ENCODE assay signal across 10 cellular contexts in the genomic region with DNA sequence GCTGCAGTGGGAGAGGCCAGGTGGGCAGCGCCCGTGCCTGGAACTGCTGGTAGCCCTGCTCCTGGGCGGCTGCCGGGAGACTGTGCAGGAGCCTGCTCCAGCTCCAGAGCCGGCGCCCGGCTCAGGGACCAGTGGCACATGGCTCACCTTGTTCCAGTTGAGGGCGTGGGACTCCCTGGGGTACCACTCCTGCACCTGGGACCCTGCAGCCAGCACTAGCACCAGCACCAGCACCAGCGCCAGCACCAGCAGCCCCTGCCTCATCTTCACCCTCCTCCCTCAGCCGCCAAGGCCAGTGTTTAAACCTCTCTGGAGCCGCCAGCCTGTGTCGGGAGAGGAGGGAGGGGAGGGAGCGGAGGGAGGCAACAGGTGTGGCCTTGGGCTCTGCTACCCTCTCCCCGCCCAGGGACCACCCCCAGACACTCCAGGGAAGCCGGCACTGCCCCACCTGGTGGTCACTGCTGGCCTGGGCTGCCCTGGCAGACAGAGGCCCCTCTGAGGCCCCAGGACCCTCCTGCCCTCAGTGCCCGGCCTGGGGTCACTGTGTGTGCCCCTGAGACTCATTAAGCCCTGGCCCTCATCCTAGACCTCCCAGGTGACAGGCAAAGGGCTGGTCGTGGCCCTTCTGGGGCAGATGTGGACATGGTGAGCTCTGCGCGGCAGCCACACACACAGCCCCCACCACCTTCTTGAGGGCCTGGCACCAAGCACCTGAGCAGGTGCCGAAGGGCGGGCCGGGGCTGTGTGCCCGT. TPM values are rescaled to one million over a fixed set of nuclear protein-coding genes. Genes with fewer than 3 reads are reported as not detected.
DNase-seq lines count a peak whose midpoint lies in the region; ATAC-seq and TF ChIP-seq lines count a peak whose summit lies in the region.
"Had no signal": no experiment of that assay in that cellular context is flagged by ENCODE, and none has a peak within 500 bp of the region (broad histone marks: within the 10 kb centered on the region; RNA-seq: fewer than 3 reads in every experiment).

A gene (minus strand): TSS at position 301 of the 752 bp plus-strand sequence. CDS start 37 bp downstream, at position 264.

- no peak within 1 kb of the TSS for H3K4me2 ChIP-seq in fibroblast of lung (ENCODE audit: extremely low read depth, insufficient read depth, low read length)

- H3K4me3 Mint-ChIP-seq in stimulated activated effector memory CD8-positive, alpha-beta T cell treated with anti-CD3 and anti-CD28 coated beads, Interleukin-12 subunit alpha, Interleukin-12 subunit beta, amount 100 ng/mL, for 72 hours = peak within 1 kb of the TSS; percentile 34

- no peaks in the 10 kb centered on the region for H4K20me1 ChIP-seq in fibroblast of lung (ENCODE audit: control insufficient read depth, extremely low read depth, insufficient read depth, low read length)

- H3K4me3 ChIP-seq in Panc1 (ENCODE audit: low read depth in 2 of 2, low read length in 2 of 2) (no peak within 1 kb of the TSS), fibroblast of lung (replicated peaks in 1 of 4; ENCODE audit: control extremely low read depth in 1 of 4, insufficient read depth in 1 of 4, low read depth in 3 of 4, low read length in 4 of 4) (no peak within 1 kb of the TSS)

- POLR2A ChIA-PET in Panc1 (lab: Charles Lee) = no interaction called here

- peak; percentile 41; the same call in 1 of the 2 replicates for TF ChIP-seq CTCF in Panc1 (IDR thresholded peaks at IDR 0.05)
- peak; percentile 13 to 21 for TF ChIP-seq CTCF in fibroblast of lung (conservative IDR thresholded peaks at IDR 0.05 in 1 of 2, IDR thresholded peaks at IDR 0.05 in 1 of 2; ENCODE audit: low read depth in 1 of 2, low read length in 2 of 2)

- H3K9me3 ChIP-seq in Panc1 (ENCODE audit: control insufficient read depth, insufficient read depth, low read depth, low read length) (no peaks in the 10 kb centered on the region), fibroblast of lung (ENCODE audit: control insufficient read depth, insufficient read depth, low read depth, low read length) (no peaks in the 10 kb centered on the region)

- CTCF ChIA-PET in Panc1 (lab: Charles Lee) = no interaction called here

- no peak within 1 kb of the TSS for H2AFZ ChIP-seq in fibroblast of lung (ENCODE audit: low read length)

- no TSS peak for BruUV-seq in Panc1 (replicated peaks; lab: Mats Ljungman, UMichigan)

- H3K79me2 ChIP-seq in fibroblast of lung (ENCODE audit: control insufficient read depth, insufficient read depth, low read length) = no peaks in the 10 kb centered on the region

- no peaks in the 10 kb centered on the region for H3K9me3 Mint-ChIP-seq in stimulated activated effector memory CD8-positive, alpha-beta T cell treated with anti-CD3 and anti-CD28 coated beads, Interleukin-12 subunit alpha, Interleukin-12 subunit beta, amount 100 ng/mL, for 72 hours

- no peaks in the 10 kb centered on the region for H3K36me3 ChIP-seq in Panc1 (ENCODE audit: control insufficient read depth, insufficient read depth, low read length)
- no peaks in the 10 kb centered on the region for H3K36me3 ChIP-seq in fibroblast of lung (ENCODE audit: control insufficient read depth, insufficient read depth, low read length)

- H3K27ac ChIP-seq in Panc1 (ENCODE audit: low read length) (no peak within 1 kb of the TSS), fibroblast of lung (ENCODE audit: insufficient read depth, low read length) (no peak within 1 kb of the TSS)

- H3K9ac ChIP-seq in fibroblast of lung (ENCODE audit: insufficient read depth, low read length) = no peak within 1 kb of the TSS

- intact Hi-C loops in Panc1 (cut with micrococcal nuclease; ENCODE audit: unreplicated experiment) = no loop called here

- DNase-seq in DMS 273 (lab: John Stamatoyannopoulos, UW; ENCODE audit: unreplicated experiment) (peak; percentile 59), DMS 273 treated with DMSO at 0.1 percent for 48 hours (lab: John Stamatoyannopoulos, UW) (no peak), Panc1 (ENCODE audit: low read depth, low spot score) (no peak), fibroblast of lung (ENCODE audit: low read depth in 2 of 2) (no peak), GF-D8 (lab: John Stamatoyannopoulos, UW) (no peak), Kasumi-1 (lab: John Stamatoyannopoulos, UW) (no peak)
- DNase-seq in stimulated activated effector memory CD8-positive, alpha-beta T cell treated with anti-CD3 and anti-CD28 coated beads, Interleukin-12 subunit alpha, Interleukin-12 subunit beta, amount 100 ng/mL, for 72 hours (ENCODE audit: low spot score in 2 of 2) = no peak
- DNase-seq in stimulated activated CD4-positive, alpha-beta T cell treated with anti-CD3 and anti-CD28 coated beads, Interleukin-15, amount 100 ng/mL, for 24 hours = no peak
- DNase-seq: 8988T had no signal

- no peak within 1 kb of the TSS for H3K27ac Mint-ChIP-seq in stimulated activated effector memory CD8-positive, alpha-beta T cell treated with anti-CD3 and anti-CD28 coated beads, Interleukin-12 subunit alpha, Interleukin-12 subunit beta, amount 100 ng/mL, for 72 hours

- in situ Hi-C loops in Panc1 (cut with HindIII; ENCODE audit: low pct_unique_long_range_greater_than_20kb, low sequenced_read_pairs) = no loop called here

- H3K27me3 ChIP-seq in Panc1 (ENCODE audit: control insufficient read depth, insufficient read depth, low read length) (no peaks in the 10 kb centered on the region), fibroblast of lung (ENCODE audit: control insufficient read depth, insufficient read depth, low read length) (peaks cover 26% of the 10 kb centered on the region)

- peak; percentile 65 for ATAC-seq in Panc1
- no peak for ATAC-seq in stimulated activated effector memory CD8-positive, alpha-beta T cell treated with anti-CD3 and anti-CD28 coated beads, Interleukin-12 subunit alpha, Interleukin-12 subunit beta, amount 100 ng/mL, for 72 hours

- peaks cover 8% of the 10 kb centered on the region for H3K4me1 Mint-ChIP-seq in stimulated activated effector memory CD8-positive, alpha-beta T cell treated with anti-CD3 and anti-CD28 coated beads, Interleukin-12 subunit alpha, Interleukin-12 subunit beta, amount 100 ng/mL, for 72 hours

- H3K4me1 ChIP-seq in Panc1 (ENCODE audit: control insufficient read depth, insufficient read depth, low read length) (no peaks in the 10 kb centered on the region), fibroblast of lung (ENCODE audit: control insufficient read depth, extremely low read depth, insufficient read depth, low read length) (no peaks in the 10 kb centered on the region)

- H3K36me3 Mint-ChIP-seq in stimulated activated effector memory CD8-positive, alpha-beta T cell treated with anti-CD3 and anti-CD28 coated beads, Interleukin-12 subunit alpha, Interleukin-12 subunit beta, amount 100 ng/mL, for 72 hours = no peaks in the 10 kb centered on the region

RNA-seq across cellular contexts. Expression of the gene that starts here (rescaled TPM):
- total RNA-seq in Panc1 (2021; ENCODE audit: unreplicated experiment) (not detected), fibroblast of lung (not detected in 2 replicates)
- polyA plus RNA-seq in Panc1 (2012; ENCODE audit: insufficient read length) = not detected
- polyA plus RNA-seq in fibroblast of lung = not detected in 2 replicates
- not detected in 2 replicates for polyA plus RNA-seq in fibroblast of lung (2012)
- polyA minus RNA-seq in fibroblast of lung (ENCODE audit: low replicate concordance) = not detected in 2 replicates
- total RNA-seq: NCI-H460 had no signal

Comparison
In these comparisons a context has a peak if more than half of its experiments do, and no peak if none do; other contexts are left out.
1. Peak in ATAC-seq in Panc1; RNA of the gene not detected or under 1 TPM.